20 cellular contexts compared by ENCODE assay signal in genomic region chr20:56350842-56351241, GRCh38.
"Had no signal": no experiment of that assay in that cellular context is flagged by ENCODE, and none has a peak within 500 bp of the region (broad histone marks: within the 10 kb centered on the region; RNA-seq: fewer than 3 reads in every experiment).

No MANE protein-coding gene starts in this region.

- H3K4me3 ChIP-seq: adrenal gland, esophagus muscularis mucosa, heart right ventricle, psoas muscle, right lobe of liver, spleen, transverse colon had no signal

- H3K36me3 ChIP-seq: adrenal gland, brain microvascular endothelial cell, esophagus muscularis mucosa, heart right ventricle, right lobe of liver, spleen, transverse colon had no signal

- DNase-seq: activated CD4-positive, alpha-beta T cell treated with anti-CD3 and anti-CD28 coated beads, Interleukin-2, amount 50 U/mL, for 1 hour; activated CD4-positive, CD25-positive, alpha-beta regulatory T cell; activated naive CD4-positive, alpha-beta T cell treated with anti-CD3 and anti-CD28 coated beads, Interleukin-2, amount 50 U/mL, for 16 hours; adrenal gland; brain microvascular endothelial cell; dermis blood vessel endothelial cell; foreskin melanocyte; heart right ventricle; occipital lobe; psoas muscle; right lobe of liver; spleen; stimulated activated CD4-positive, alpha-beta T cell treated with anti-CD3 and anti-CD28 coated beads, Interleukin-1b, Interleukin-23, amount 100 ng/mL, for 48 hours; stimulated activated naive CD4-positive, alpha-beta T cell; substantia nigra; T-helper 17 cell; transverse colon had no signal

- H3K27ac ChIP-seq: adrenal gland, brain microvascular endothelial cell, esophagus muscularis mucosa, heart right ventricle, psoas muscle, right lobe of liver, spleen, transverse colon had no signal

- H3K4me1 ChIP-seq: esophagus muscularis mucosa, psoas muscle, spleen, transverse colon had no signal

- H3K4me3 Mint-ChIP-seq: natural killer cell treated with Interleukin-12 subunit alpha and Interleukin-12 subunit beta and Interleukin-15 and Interleukin-18, amount 100 ng/mL, for 72 hours; T-helper 17 cell had no signal

- H3K9me3 Mint-ChIP-seq: natural killer cell treated with Interleukin-12 subunit alpha and Interleukin-12 subunit beta and Interleukin-15 and Interleukin-18, amount 100 ng/mL, for 72 hours had no signal

- H3K27me3 ChIP-seq: adrenal gland, right lobe of liver had no signal

- H3K27ac Mint-ChIP-seq: natural killer cell treated with Interleukin-12 subunit alpha and Interleukin-12 subunit beta and Interleukin-15 and Interleukin-18, amount 100 ng/mL, for 72 hours; T-helper 17 cell had no signal

- H3K9me3 ChIP-seq: adrenal gland, esophagus muscularis mucosa, heart right ventricle, psoas muscle, right lobe of liver, spleen, transverse colon had no signal

- H3K36me3 Mint-ChIP-seq: natural killer cell treated with Interleukin-12 subunit alpha and Interleukin-12 subunit beta and Interleukin-15 and Interleukin-18, amount 100 ng/mL, for 72 hours had no signal

- ATAC-seq: heart right ventricle, left lobe of liver, psoas muscle, right lobe of liver, T-helper 17 cell had no signal
